Comparison of ENCODE assay signal across 13 cellular contexts in the genomic region with DNA sequence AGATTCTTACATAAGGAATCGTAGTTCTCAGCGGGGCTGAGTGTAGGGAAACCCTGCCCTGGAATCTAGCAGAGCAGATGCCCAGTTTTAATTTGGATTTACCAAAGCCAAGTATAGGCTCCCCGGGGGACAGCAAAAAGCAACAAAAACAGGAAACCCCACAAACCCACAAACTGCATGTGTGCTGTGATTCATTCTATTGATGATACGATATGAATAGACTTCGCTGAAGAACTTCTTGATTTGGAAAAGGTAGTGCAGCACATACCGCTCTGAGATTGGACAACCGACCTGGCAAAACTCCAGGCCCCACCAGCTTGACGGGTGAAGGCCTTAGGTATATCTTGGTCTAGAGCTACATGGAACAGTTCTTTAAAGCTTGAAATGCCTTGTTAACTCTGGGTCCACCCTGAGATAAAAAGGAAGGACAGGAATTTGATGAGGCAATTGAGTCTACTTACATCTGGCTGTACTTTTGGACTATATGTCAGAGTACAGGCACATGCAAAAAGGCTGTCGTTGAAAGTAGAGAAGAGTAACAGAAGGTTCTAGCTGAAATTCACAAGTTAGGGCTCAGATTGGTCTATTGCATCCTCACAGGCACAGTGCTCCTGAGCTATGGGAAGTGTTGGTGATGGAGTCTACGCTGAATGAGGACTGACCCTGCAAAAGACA. TPM values are rescaled to one million over a fixed set of nuclear protein-coding genes. Genes with fewer than 3 reads are reported as not detected.
DNase-seq lines count a peak whose midpoint lies in the region; ATAC-seq and TF ChIP-seq lines count a peak whose summit lies in the region.
"Had no signal": no experiment of that assay in that cellular context is flagged by ENCODE, and none has a peak within 500 bp of the region (broad histone marks: within the 10 kb centered on the region; RNA-seq: fewer than 3 reads in every experiment).

No MANE protein-coding gene starts in this region.

- peaks cover 3% of the 10 kb centered on the region for H3K27me3 ChIP-seq in CD4-positive, CD25-positive, alpha-beta regulatory T cell (ENCODE audit: control insufficient read depth, insufficient read depth, low read length)
- H3K27me3 ChIP-seq in ovary (no peaks in the 10 kb centered on the region), GM23338 (ENCODE audit: insufficient read depth) (no peaks in the 10 kb centered on the region)
- H3K27me3 ChIP-seq: uterus had no signal

- no peaks in the 10 kb centered on the region for H3K36me3 ChIP-seq in CD4-positive, CD25-positive, alpha-beta regulatory T cell (ENCODE audit: control insufficient read depth, insufficient read depth, low read length)
- H3K36me3 ChIP-seq in ovary = no peaks in the 10 kb centered on the region
- no peaks in the 10 kb centered on the region for H3K36me3 ChIP-seq in GM23338 (ENCODE audit: insufficient read depth)
- H3K36me3 ChIP-seq: uterus had no signal

- H3K9me3 Mint-ChIP-seq in CD4-positive, CD25-positive, alpha-beta regulatory T cell = no peaks in the 10 kb centered on the region
- no peaks in the 10 kb centered on the region for H3K9me3 Mint-ChIP-seq in GM23338
- H3K9me3 Mint-ChIP-seq: activated T-helper 1 cell treated with anti-CD3 and anti-CD28 coated beads, Interleukin-12 subunit alpha, Interleukin-12 subunit beta, Interleukin-2, Interleukin-4 antibody, amounts not matched to agents 30 ng/mL and 10 ng/mL and 1 ng/mL, durations not matched to agents 14 hours and 24 hours and 36 hours had no signal

- no peak for TF ChIP-seq POLR2A in ovary (IDR thresholded peaks at IDR 0.05)

- H3K4me3 Mint-ChIP-seq in CD4-positive, CD25-positive, alpha-beta regulatory T cell = peak overlapping the region in 1 of 4 donors; percentile 16
- no peak overlapping the region for H3K4me3 Mint-ChIP-seq in GM23338
- H3K4me3 Mint-ChIP-seq: activated T-helper 1 cell treated with anti-CD3 and anti-CD28 coated beads, Interleukin-12 subunit alpha, Interleukin-12 subunit beta, Interleukin-2, Interleukin-4 antibody, amounts not matched to agents 30 ng/mL and 10 ng/mL and 1 ng/mL, durations not matched to agents 14 hours and 24 hours and 36 hours; brain had no signal

- peaks cover 6 to 19% (median 14%) of the 10 kb centered on the region in 4 donors for H3K4me1 Mint-ChIP-seq in CD4-positive, CD25-positive, alpha-beta regulatory T cell
- no peaks in the 10 kb centered on the region for H3K4me1 Mint-ChIP-seq in GM23338

- intact Hi-C loops in ovary (cut with DNase I) = loop anchor here (5.0 to 10.0 kb wide), 2 partner anchors 275 to 362 kb away; a partner anchor contains a TSS

- H3K27me3 Mint-ChIP-seq in CD4-positive, CD25-positive, alpha-beta regulatory T cell = peaks cover 5% of the 10 kb centered on the region
- no peaks in the 10 kb centered on the region for H3K27me3 Mint-ChIP-seq in GM23338 (ENCODE audit: insufficient read depth, low read depth, poor library complexity)

- 88 to 92% (median 88%) methylated on average over 10 of the region's 10 CpGs for WGBS in ovary, 3 donors

- peak in 1 of 3 donors; percentile 9 for DNase-seq in CD4-positive, CD25-positive, alpha-beta regulatory T cell
- peak; percentile 79 for DNase-seq in LHCN-M2 (ENCODE audit: low read depth)
- DNase-seq in choroid plexus epithelial cell (ENCODE audit: low read depth) = peak; percentile 82
- DNase-seq in non-pigmented ciliary epithelial cell (ENCODE audit: low read depth) = peak; percentile 38
- no peak for DNase-seq in ovary
- no peak for DNase-seq in cortex of kidney (lab: John Stamatoyannopoulos, UW)
- DNase-seq in GM23338 (ENCODE audit: low spot score) = no peak
- DNase-seq: NCI-H1048, NCI-H510A, uterus had no signal

- H2AFZ ChIP-seq in GM23338 = no peak overlapping the region
- H2AFZ ChIP-seq: PC-9 had no signal

- TF ChIP-seq CTCF in choroid plexus epithelial cell (conservative IDR thresholded peaks at IDR 0.05; ENCODE audit: low read depth, low read length) = no peak
- TF ChIP-seq CTCF in ovary (IDR thresholded peaks at IDR 0.05) = no peak
- TF ChIP-seq CTCF in GM23338 (conservative IDR thresholded peaks at IDR 0.05; ENCODE audit: low read depth in 2 of 2) = no peak

- no peaks in the 10 kb centered on the region for H3K36me3 Mint-ChIP-seq in CD4-positive, CD25-positive, alpha-beta regulatory T cell
- H3K36me3 Mint-ChIP-seq in GM23338 (ENCODE audit: low read depth) = no peaks in the 10 kb centered on the region
- H3K36me3 Mint-ChIP-seq: brain had no signal

- H3K9me3 ChIP-seq in CD4-positive, CD25-positive, alpha-beta regulatory T cell (ENCODE audit: control insufficient read depth in 2 of 2, low read length in 2 of 2) = no peaks in the 10 kb centered on the region
- no peaks in the 10 kb centered on the region for H3K9me3 ChIP-seq in ovary
- H3K9me3 ChIP-seq: uterus had no signal

- H3K9me2 ChIP-seq in GM23338 (ENCODE audit: insufficient read depth) = no peaks in the 10 kb centered on the region

- H3F3A ChIP-seq in GM23338 (replicated peaks; ENCODE audit: low read depth) = no peaks in the 10 kb centered on the region

- ATAC-seq in CD4-positive, CD25-positive, alpha-beta regulatory T cell (ENCODE audit: low read depth in 2 of 2) = peak in 1 of 2 donors; percentile 17
- ATAC-seq in GM23338 = no peak

- H3K27ac Mint-ChIP-seq in CD4-positive, CD25-positive, alpha-beta regulatory T cell = peak overlapping the region; percentile 4 to 46 (median 43)
- H3K27ac Mint-ChIP-seq in GM23338 = no peak overlapping the region
- H3K27ac Mint-ChIP-seq: activated T-helper 1 cell treated with anti-CD3 and anti-CD28 coated beads, Interleukin-12 subunit alpha, Interleukin-12 subunit beta, Interleukin-2, Interleukin-4 antibody, amounts not matched to agents 30 ng/mL and 10 ng/mL and 1 ng/mL, durations not matched to agents 14 hours and 24 hours and 36 hours; brain had no signal

- no peak overlapping the region for H3K4me2 ChIP-seq in GM23338
- H3K4me2 ChIP-seq: PC-9 had no signal

- no peaks in the 10 kb centered on the region for H4K20me1 ChIP-seq in GM23338 (replicated peaks; ENCODE audit: insufficient read depth)

- peaks cover 6% of the 10 kb centered on the region for H3K4me1 ChIP-seq in CD4-positive, CD25-positive, alpha-beta regulatory T cell (ENCODE audit: control insufficient read depth, insufficient read depth, low read length, poor library complexity, severe bottlenecking)
- H3K4me1 ChIP-seq in ovary (ENCODE audit: insufficient read depth) (no peaks in the 10 kb centered on the region), GM23338 (ENCODE audit: insufficient read depth) (no peaks in the 10 kb centered on the region)
- H3K4me1 ChIP-seq: uterus had no signal

- no peak overlapping the region for H3K27ac ChIP-seq in CD4-positive, CD25-positive, alpha-beta regulatory T cell (ENCODE audit: insufficient read depth, low read length, poor library complexity, severe bottlenecking)
- H3K27ac ChIP-seq in ovary (no peak overlapping the region), GM23338 (ENCODE audit: low read depth) (no peak overlapping the region)
- H3K27ac ChIP-seq: PC-9 had no signal

- H3K79me2 ChIP-seq in GM23338 (replicated peaks; ENCODE audit: insufficient read depth) = no peaks in the 10 kb centered on the region

- H3K4me3 ChIP-seq in CD4-positive, CD25-positive, alpha-beta regulatory T cell (ENCODE audit: low read depth, low read length) = peak overlapping the region; percentile 16
- H3K4me3 ChIP-seq in choroid plexus epithelial cell (ENCODE audit: low read depth, low read length) (no peak overlapping the region), ovary (no peak overlapping the region), GM23338 (no peak overlapping the region)
- H3K4me3 ChIP-seq: PC-9, uterus had no signal

- no peak for TF ChIP-seq EP300 in ovary (IDR thresholded peaks at IDR 0.05)

TF ChIP-seq in GM23338, 12 proteins besides CTCF, POLR2A, EP300 and RAD21 (continues in another document):
- TF ChIP-seq, protein P1, sequence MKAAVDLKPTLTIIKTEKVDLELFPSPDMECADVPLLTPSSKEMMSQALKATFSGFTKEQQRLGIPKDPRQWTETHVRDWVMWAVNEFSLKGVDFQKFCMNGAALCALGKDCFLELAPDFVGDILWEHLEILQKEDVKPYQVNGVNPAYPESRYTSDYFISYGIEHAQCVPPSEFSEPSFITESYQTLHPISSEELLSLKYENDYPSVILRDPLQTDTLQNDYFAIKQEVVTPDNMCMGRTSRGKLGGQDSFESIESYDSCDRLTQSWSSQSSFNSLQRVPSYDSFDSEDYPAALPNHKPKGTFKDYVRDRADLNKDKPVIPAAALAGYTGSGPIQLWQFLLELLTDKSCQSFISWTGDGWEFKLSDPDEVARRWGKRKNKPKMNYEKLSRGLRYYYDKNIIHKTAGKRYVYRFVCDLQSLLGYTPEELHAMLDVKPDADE (IDR thresholded peaks at IDR 0.05) = no peak
- TF ChIP-seq JUNB (IDR thresholded peaks at IDR 0.05; ENCODE audit: unreplicated experiment) (no peak), EZH2phosphoT487 (IDR thresholded peaks at IDR 0.05; ENCODE audit: unreplicated experiment) (no peak)
- TF ChIP-seq, protein P2, sequence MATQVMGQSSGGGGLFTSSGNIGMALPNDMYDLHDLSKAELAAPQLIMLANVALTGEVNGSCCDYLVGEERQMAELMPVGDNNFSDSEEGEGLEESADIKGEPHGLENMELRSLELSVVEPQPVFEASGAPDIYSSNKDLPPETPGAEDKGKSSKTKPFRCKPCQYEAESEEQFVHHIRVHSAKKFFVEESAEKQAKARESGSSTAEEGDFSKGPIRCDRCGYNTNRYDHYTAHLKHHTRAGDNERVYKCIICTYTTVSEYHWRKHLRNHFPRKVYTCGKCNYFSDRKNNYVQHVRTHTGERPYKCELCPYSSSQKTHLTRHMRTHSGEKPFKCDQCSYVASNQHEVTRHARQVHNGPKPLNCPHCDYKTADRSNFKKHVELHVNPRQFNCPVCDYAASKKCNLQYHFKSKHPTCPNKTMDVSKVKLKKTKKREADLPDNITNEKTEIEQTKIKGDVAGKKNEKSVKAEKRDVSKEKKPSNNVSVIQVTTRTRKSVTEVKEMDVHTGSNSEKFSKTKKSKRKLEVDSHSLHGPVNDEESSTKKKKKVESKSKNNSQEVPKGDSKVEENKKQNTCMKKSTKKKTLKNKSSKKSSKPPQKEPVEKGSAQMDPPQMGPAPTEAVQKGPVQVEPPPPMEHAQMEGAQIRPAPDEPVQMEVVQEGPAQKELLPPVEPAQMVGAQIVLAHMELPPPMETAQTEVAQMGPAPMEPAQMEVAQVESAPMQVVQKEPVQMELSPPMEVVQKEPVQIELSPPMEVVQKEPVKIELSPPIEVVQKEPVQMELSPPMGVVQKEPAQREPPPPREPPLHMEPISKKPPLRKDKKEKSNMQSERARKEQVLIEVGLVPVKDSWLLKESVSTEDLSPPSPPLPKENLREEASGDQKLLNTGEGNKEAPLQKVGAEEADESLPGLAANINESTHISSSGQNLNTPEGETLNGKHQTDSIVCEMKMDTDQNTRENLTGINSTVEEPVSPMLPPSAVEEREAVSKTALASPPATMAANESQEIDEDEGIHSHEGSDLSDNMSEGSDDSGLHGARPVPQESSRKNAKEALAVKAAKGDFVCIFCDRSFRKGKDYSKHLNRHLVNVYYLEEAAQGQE (IDR thresholded peaks at IDR 0.05; ENCODE audit: unreplicated experiment) = no peak

RNA-seq across cellular contexts. Expression of a gene that starts 49.1 kb away (rescaled TPM):
- not detected for total RNA-seq in CD4-positive, CD25-positive, alpha-beta regulatory T cell
- not detected for polyA plus RNA-seq in CD4-positive, CD25-positive, alpha-beta regulatory T cell
- total RNA-seq in LHCN-M2 (2014; rRNA removed) (not detected in 2 replicates), ovary (not detected)
- polyA plus RNA-seq in LHCN-M2 (2012) = not detected
- polyA plus RNA-seq in ovary (not detected), GM23338 (2016; fragmentation: Nextera tagmentation; extraction: Ambion mirVana) (not detected in 2 replicates)
- not detected in 2 replicates for total RNA-seq in GM23338 (2014; rRNA removed; shearing (Covaris generic))
- total RNA-seq: activated T-helper 1 cell treated with anti-CD3 and anti-CD28 coated beads, Interleukin-12 subunit alpha, Interleukin-12 subunit beta, Interleukin-2, Interleukin-4 antibody, amounts not matched to agents 30 ng/mL and 10 ng/mL and 1 ng/mL, durations not matched to agents 14 hours and 24 hours and 36 hours; PC-9; uterus had no signal

Comparison
In these comparisons a context has a peak if more than half of its experiments do, and no peak if none do; other contexts are left out.
1. DNase-seq: peak in LHCN-M2 (single experiment), choroid plexus epithelial cell (single experiment) and non-pigmented ciliary epithelial cell (single experiment); none in ovary (0 of 5), cortex of kidney (single experiment) and GM23338 (single experiment).